In genomic region chr1:155940531-155940992, GRCh38 we compare ENCODE assay signal across 8 cellular contexts.
A peak's percentile ranks its signal among the peaks of the same experiment; 100 is the strongest.
DNase-seq lines count a peak whose midpoint lies in the region; ATAC-seq and FAIRE-seq lines count a peak whose summit lies in the region.

No MANE protein-coding gene starts in this region.

- H3K27ac ChIP-seq in muscle layer of duodenum (ENCODE audit: low read length), result peak overlapping the region; percentile 90

- no peak for ATAC-seq in HG03442 (IDR thresholded peaks at IDR 0.05; ENCODE audit: unreplicated experiment)
- ATAC-seq in GM18861 (IDR thresholded peaks at IDR 0.05; ENCODE audit: unreplicated experiment), result no peak

- peak overlapping the region in 1 of 2 donors; percentile 16 for H3K4me3 ChIP-seq in muscle layer of duodenum (ENCODE audit: low read depth in 1 of 2, low read length in 2 of 2)

- H3K4me1 ChIP-seq in muscle layer of duodenum (ENCODE audit: control insufficient read depth in 1 of 2, insufficient read depth in 2 of 2, low read length in 2 of 2), result peaks cover 22% of the 10 kb centered on the region in 2 donors

- no peaks in the 10 kb centered on the region for H3K27me3 ChIP-seq in muscle layer of duodenum (ENCODE audit: low read depth, low read length)

- FAIRE-seq in RCC 7860 (lab: Jason Lieb, UNC), result no peak

- DNase-seq in NCI-H2081 (lab: John Stamatoyannopoulos, UW) (peak; percentile 17 to 60), NCI-H2081 treated with DMSO at 0.1 percent for 48 hours (lab: John Stamatoyannopoulos, UW) (no peak), RCC 7860 (ENCODE audit: low spot score) (peak; percentile 39), dedifferentiated amniotic fluid mesenchymal stem cell (ENCODE audit: extremely low spot score) (peak; percentile 36), activated gamma-delta T cell treated with Interleukin-2 at 50 U/mL for 16 hours (no peak)

- H3K9me3 ChIP-seq in muscle layer of duodenum (ENCODE audit: control insufficient read depth in 1 of 2, low read length in 2 of 2), result no peaks in the 10 kb centered on the region

- no peaks in the 10 kb centered on the region for H3K36me3 ChIP-seq in muscle layer of duodenum (ENCODE audit: control insufficient read depth in 1 of 2, insufficient read depth in 2 of 2, low read length in 2 of 2)

Comparison
In these comparisons a context has a peak if more than half of its experiments do, and no peak if none do; other contexts are left out.
1. DNase-seq: peak in NCI-H2081 (2 of 2), RCC 7860 (single experiment) and dedifferentiated amniotic fluid mesenchymal stem cell (single experiment); none in NCI-H2081 treated with DMSO at 0.1 percent for 48 hours (single experiment) and activated gamma-delta T cell treated with Interleukin-2 at 50 U/mL for 16 hours (single experiment).